Comparison of ENCODE assay signal across 15 cellular contexts in the genomic region with DNA sequence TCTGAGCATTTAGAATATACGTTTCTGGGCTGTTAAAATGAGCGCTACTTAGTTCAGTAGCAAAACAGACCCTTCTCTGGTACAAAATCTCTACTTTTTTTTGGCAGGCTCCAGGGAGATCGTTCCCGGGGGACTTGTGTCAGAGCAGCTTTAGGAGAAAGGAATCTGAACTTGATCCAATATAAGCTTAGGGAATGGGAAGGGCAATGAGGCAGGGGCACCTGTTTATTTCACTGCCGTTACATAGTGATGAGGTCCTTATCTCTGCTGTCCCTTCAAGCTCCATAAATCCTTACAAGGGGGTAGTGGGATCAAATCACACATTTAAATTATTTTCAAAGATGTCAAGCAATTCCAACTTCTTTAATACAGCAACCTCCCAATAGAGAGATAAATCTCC.
A peak's percentile ranks its signal among the peaks of the same experiment; 100 is the strongest.
DNase-seq lines count a peak whose midpoint lies in the region; ATAC-seq and TF ChIP-seq lines count a peak whose summit lies in the region.
"Had no signal": no experiment of that assay in that cellular context is flagged by ENCODE, and none has a peak within 500 bp of the region (broad histone marks: within the 10 kb centered on the region; RNA-seq: fewer than 3 reads in every experiment).

No MANE protein-coding gene starts in this region.

- no peaks in the 10 kb centered on the region for H4K20me1 ChIP-seq in Loucy (ENCODE audit: insufficient read depth, low read length, poor library complexity, severe bottlenecking)

- H3K4me2 ChIP-seq in Loucy (ENCODE audit: low read depth, low read length, poor library complexity, severe bottlenecking), result no peak overlapping the region

- peaks cover 0 to 3% (median 0%) of the 10 kb centered on the region in 3 donors for H3K36me3 Mint-ChIP-seq in CD8-positive, alpha-beta memory T cell
- no peaks in the 10 kb centered on the region for H3K36me3 Mint-ChIP-seq in stimulated activated naive B cell treated with anti-CD40 and anti-IgM and Interleukin-4, amounts not matched to agents 10 μg/mL and 1 μg/mL and 100 μg/mL, for 72 hours
- H3K36me3 Mint-ChIP-seq: CD14-positive monocyte; CD8-positive, alpha-beta T cell had no signal

- POLR2A ChIA-PET in CD8-positive, alpha-beta memory T cell (lab: Charles Lee), result interaction anchor here (0.7 kb wide), 1 partner anchor 27 kb away, joined by 3 read pairs; no protein-coding TSS in a partner anchor

- H3K9me3 ChIP-seq in Loucy (ENCODE audit: insufficient read depth, low read depth, low read length), result no peaks in the 10 kb centered on the region
- no peaks in the 10 kb centered on the region for H3K9me3 ChIP-seq in SJCRH30 (replicated peaks)
- no peaks in the 10 kb centered on the region for H3K9me3 ChIP-seq in CD8-positive, alpha-beta memory T cell (ENCODE audit: low read length)
- H3K9me3 ChIP-seq: Caco-2 had no signal

- H3K4me1 Mint-ChIP-seq in CD8-positive, alpha-beta memory T cell, result peaks cover 15 to 25% (median 23%) of the 10 kb centered on the region in 3 donors
- peaks cover 0 to 2% of the 10 kb centered on the region in 2 donors for H3K4me1 Mint-ChIP-seq in stimulated activated naive B cell treated with anti-CD40 and anti-IgM and Interleukin-4, amounts not matched to agents 10 μg/mL and 1 μg/mL and 100 μg/mL, for 72 hours
- H3K4me1 Mint-ChIP-seq: CD14-positive monocyte had no signal

- DNase-seq in NCI-H2107 treated with DMSO at 0.1 percent for 48 hours (lab: John Stamatoyannopoulos, UW; ENCODE audit: unreplicated experiment) (peak; percentile 12), NCI-H2107 (lab: John Stamatoyannopoulos, UW) (no peak), NCI-H524 treated with DMSO at 0.1 percent for 48 hours (lab: John Stamatoyannopoulos, UW) (peak; percentile 72), SJCRH30 (peak; percentile 40 to 73)
- no peak for DNase-seq in activated naive CD4-positive, alpha-beta T cell treated with Interleukin-2 at 50 U/mL for 16 hours
- no peak for DNase-seq in CD8-positive, alpha-beta memory T cell
- DNase-seq in stimulated activated naive B cell treated with anti-CD40 and anti-IgM and Interleukin-4, amounts not matched to agents 10 μg/mL and 1 μg/mL and 100 μg/mL, for 72 hours, result no peak
- DNase-seq: Caco-2; CD8-positive, alpha-beta T cell; DND-41; GDM1 had no signal

- peaks cover 11% of the 10 kb centered on the region; the same call in 1 of the 2 replicates for H3F3A ChIP-seq in Loucy (ENCODE audit: low read depth)

- CTCF ChIA-PET in CD8-positive, alpha-beta memory T cell (lab: Charles Lee), result interaction anchor here (1.6 kb wide), 1 partner anchor 14 kb away, joined by 4 read pairs; no protein-coding TSS in a partner anchor

- no peaks in the 10 kb centered on the region for H3K9me2 ChIP-seq in Loucy (replicated peaks; ENCODE audit: low read depth, low read length)

- 0 out of 2 replicates have a peak, but pooled peaks cover 3% of the 10 kb centered on the region for H3K79me2 ChIP-seq in Loucy (ENCODE audit: insufficient read depth, low read length)

- H3K4me1 ChIP-seq in Loucy (ENCODE audit: insufficient read depth, low read length, poor library complexity, severe bottlenecking), result peaks cover 62% of the 10 kb centered on the region
- H3K4me1 ChIP-seq in SJCRH30, result peaks cover 15% of the 10 kb centered on the region
- peaks cover 16% of the 10 kb centered on the region for H3K4me1 ChIP-seq in CD8-positive, alpha-beta memory T cell (ENCODE audit: insufficient read depth, low read length)
- H3K4me1 ChIP-seq: Caco-2 had no signal

- no peak for ATAC-seq in stimulated activated naive B cell treated with anti-CD40 and anti-IgM and Interleukin-4, amounts not matched to agents 10 μg/mL and 1 μg/mL and 100 μg/mL, for 72 hours (replicated peaks)
- ATAC-seq: CD8-positive, alpha-beta T cell; HCT116 had no signal

- peak overlapping the region; percentile 44; the same call in 1 of the 2 replicates for H2AFZ ChIP-seq in Loucy (ENCODE audit: low read length)

- H3K27me3 ChIP-seq in Loucy (ENCODE audit: insufficient read depth, low read length, poor library complexity, severe bottlenecking) (no peaks in the 10 kb centered on the region), SJCRH30 (no peaks in the 10 kb centered on the region)
- no peaks in the 10 kb centered on the region for H3K27me3 ChIP-seq in CD8-positive, alpha-beta memory T cell (ENCODE audit: insufficient read depth, low read length, poor library complexity, severe bottlenecking)

- H3K27ac Mint-ChIP-seq in CD8-positive, alpha-beta memory T cell, result no peak overlapping the region
- no peak overlapping the region for H3K27ac Mint-ChIP-seq in stimulated activated naive B cell treated with anti-CD40 and anti-IgM and Interleukin-4, amounts not matched to agents 10 μg/mL and 1 μg/mL and 100 μg/mL, for 72 hours
- H3K27ac Mint-ChIP-seq: CD14-positive monocyte; CD8-positive, alpha-beta T cell had no signal

- H3K27ac ChIP-seq in SJCRH30, result peak overlapping the region; percentile 20
- no peak overlapping the region for H3K27ac ChIP-seq in CD8-positive, alpha-beta memory T cell (ENCODE audit: low read depth, low read length)
- H3K27ac ChIP-seq: 22Rv1 had no signal

- TF ChIP-seq CTCF in Loucy (conservative IDR thresholded peaks at IDR 0.05; ENCODE audit: low read length), result no peak

- no peak overlapping the region for H3K4me3 Mint-ChIP-seq in CD8-positive, alpha-beta memory T cell
- no peak overlapping the region for H3K4me3 Mint-ChIP-seq in stimulated activated naive B cell treated with anti-CD40 and anti-IgM and Interleukin-4, amounts not matched to agents 10 μg/mL and 1 μg/mL and 100 μg/mL, for 72 hours
- H3K4me3 Mint-ChIP-seq: CD14-positive monocyte; CD8-positive, alpha-beta T cell had no signal

- peaks cover 22 to 43% of the 10 kb centered on the region in 2 donors for H3K27me3 Mint-ChIP-seq in CD8-positive, alpha-beta memory T cell
- peaks cover 30 to 56% of the 10 kb centered on the region in 2 donors for H3K27me3 Mint-ChIP-seq in stimulated activated naive B cell treated with anti-CD40 and anti-IgM and Interleukin-4, amounts not matched to agents 10 μg/mL and 1 μg/mL and 100 μg/mL, for 72 hours

- no peak overlapping the region for H3K9ac ChIP-seq in Loucy (ENCODE audit: low read depth, low read length, poor library complexity, severe bottlenecking)

- H3K4me3 ChIP-seq in Loucy (ENCODE audit: low read length, poor library complexity, severe bottlenecking) (no peak overlapping the region), SJCRH30 (no peak overlapping the region)
- no peak overlapping the region for H3K4me3 ChIP-seq in CD8-positive, alpha-beta memory T cell (ENCODE audit: low read length)

- peaks cover 0 to 2% (median 0%) of the 10 kb centered on the region in 5 donors for H3K9me3 Mint-ChIP-seq in CD8-positive, alpha-beta memory T cell
- H3K9me3 Mint-ChIP-seq in stimulated activated naive B cell treated with anti-CD40 and anti-IgM and Interleukin-4, amounts not matched to agents 10 μg/mL and 1 μg/mL and 100 μg/mL, for 72 hours, result no peaks in the 10 kb centered on the region
- H3K9me3 Mint-ChIP-seq: CD8-positive, alpha-beta T cell had no signal

- no peaks in the 10 kb centered on the region for H3K36me3 ChIP-seq in Loucy (ENCODE audit: insufficient read depth, low read length)
- H3K36me3 ChIP-seq in SJCRH30, result no peaks in the 10 kb centered on the region
- no peaks in the 10 kb centered on the region for H3K36me3 ChIP-seq in CD8-positive, alpha-beta memory T cell (ENCODE audit: insufficient read depth, low read length)

Comparison
In these comparisons a context has a peak if more than half of its experiments do, and no peak if none do; other contexts are left out.
1. DNase-seq: peak in NCI-H2107 treated with DMSO at 0.1 percent for 48 hours (single experiment), NCI-H524 treated with DMSO at 0.1 percent for 48 hours (single experiment) and SJCRH30 (2 of 2); none in NCI-H2107 (single experiment), activated naive CD4-positive, alpha-beta T cell treated with Interleukin-2 at 50 U/mL for 16 hours (single experiment), CD8-positive, alpha-beta memory T cell (0 of 5) and stimulated activated naive B cell treated with anti-CD40 and anti-IgM and Interleukin-4, amounts not matched to agents 10 μg/mL and 1 μg/mL and 100 μg/mL, for 72 hours (single experiment).